Comparison of ENCODE assay signal across 39 cellular contexts in genomic region chr3:165390171-165390570, GRCh38.
"Had no signal": no experiment of that assay in that cellular context is flagged by ENCODE, and none has a peak within 500 bp of the region (broad histone marks: within the 10 kb centered on the region; RNA-seq: fewer than 3 reads in every experiment).

No MANE protein-coding gene starts in this region.

- H3K27me3 ChIP-seq: breast epithelium, Peyer's patch, SJSA1 had no signal

- ATAC-seq: activated CD8-positive, alpha-beta memory T cell treated with anti-CD3 and anti-CD28 coated beads, Interleukin-2, amount 10 ng/mL, durations not matched to agents 7 days and 5 days; activated T-cell treated with anti-CD3 and anti-CD28 coated beads, Interleukin-2, amount 50 U/mL, for 72 hours; activated T-helper 17 cell treated with anti-CD3 and anti-CD28 coated beads, Interleukin-2, amount 50 U/mL, for 72 hours; PC-3; SK-N-SH treated with all-trans-retinoic acid at 6 μM for 48 hours had no signal

- H3K4me3 ChIP-seq: breast epithelium, Peyer's patch, SJSA1 had no signal

- H3K36me3 ChIP-seq: breast epithelium, Peyer's patch, SJSA1 had no signal

- H3K9me3 ChIP-seq: breast epithelium, Peyer's patch had no signal

- DNase-seq: activated B cell treated with CpG ODN at 0.5 μM for 24 hours; activated CD4-positive, alpha-beta memory T cell treated with anti-CD3 and anti-CD28 coated beads, Interleukin-2, amount 10 ng/mL, durations not matched to agents 7 days and 5 days; activated CD4-positive, alpha-beta T cell treated with anti-CD3 and anti-CD28 coated beads for 4 hours; activated CD4-positive, CD25-positive, alpha-beta regulatory T cell treated with anti-CD3 and anti-CD28 coated beads, Interleukin-2, amount 50 U/mL, for 72 hours; activated CD8-positive, alpha-beta memory T cell treated with anti-CD3 and anti-CD28 coated beads for 24 hours; activated CD8-positive, alpha-beta memory T cell treated with anti-CD3 and anti-CD28 coated beads, Interleukin-2, amount 10 ng/mL, durations not matched to agents 7 days and 5 days; activated CD8-positive, alpha-beta memory T cell treated with anti-CD3 and anti-CD28 coated beads, Interleukin-2, amount 50 U/mL, for 48 hours; activated effector memory CD4-positive, alpha-beta T cell treated with anti-CD3 and anti-CD28 coated beads, Interleukin-2, amount 50 U/mL, for 16 hours; activated naive CD4-positive, alpha-beta T cell; activated naive CD4-positive, alpha-beta T cell treated with anti-CD3 and anti-CD28 coated beads, Interleukin-2, amount 50 U/mL, for 16 hours; activated naive CD8-positive, alpha-beta T cell treated with anti-CD3 and anti-CD28 coated beads for 36 hours; activated T-cell treated with anti-CD3 and anti-CD28 coated beads, Interleukin-2, amount 50 U/mL, for 1 hour; activated T-cell treated with anti-CD3 and anti-CD28 coated beads, Interleukin-2, amount 50 U/mL, for 72 hours; amniotic stem cell; aorta; MM.1S; NCI-H1092 treated with DMSO at 0.1 percent for 48 hours; NCI-H1417; NCI-H146; NCI-H187; NCI-H2081 treated with DMSO at 0.1 percent for 48 hours; NCI-H345; NCI-H524 treated with DMSO at 0.1 percent for 48 hours; NCI-H748 treated with DMSO at 0.1 percent for 48 hours; NK-92 treated with Interleukin-12 subunit alpha and Interleukin-12 subunit beta, amount 100 ng/mL, for 24 hours; PC-3; Peyer's patch; RPMI8226; SHP77 treated with DMSO at 0.1 percent for 48 hours; SW 1271; T-helper 1 cell; T-helper 2 cell; T-helper 9 cell had no signal

- H3K27ac ChIP-seq: breast epithelium, KMS-11, Peyer's patch, SJSA1, VCaP had no signal

- H3K4me2 ChIP-seq: KMS-11 had no signal

- H3K9ac ChIP-seq: KMS-11 had no signal

- H3K4me1 ChIP-seq: breast epithelium, Peyer's patch, SJSA1 had no signal
